Comparison of ENCODE assay signal across 23 cellular contexts in the genomic region with DNA sequence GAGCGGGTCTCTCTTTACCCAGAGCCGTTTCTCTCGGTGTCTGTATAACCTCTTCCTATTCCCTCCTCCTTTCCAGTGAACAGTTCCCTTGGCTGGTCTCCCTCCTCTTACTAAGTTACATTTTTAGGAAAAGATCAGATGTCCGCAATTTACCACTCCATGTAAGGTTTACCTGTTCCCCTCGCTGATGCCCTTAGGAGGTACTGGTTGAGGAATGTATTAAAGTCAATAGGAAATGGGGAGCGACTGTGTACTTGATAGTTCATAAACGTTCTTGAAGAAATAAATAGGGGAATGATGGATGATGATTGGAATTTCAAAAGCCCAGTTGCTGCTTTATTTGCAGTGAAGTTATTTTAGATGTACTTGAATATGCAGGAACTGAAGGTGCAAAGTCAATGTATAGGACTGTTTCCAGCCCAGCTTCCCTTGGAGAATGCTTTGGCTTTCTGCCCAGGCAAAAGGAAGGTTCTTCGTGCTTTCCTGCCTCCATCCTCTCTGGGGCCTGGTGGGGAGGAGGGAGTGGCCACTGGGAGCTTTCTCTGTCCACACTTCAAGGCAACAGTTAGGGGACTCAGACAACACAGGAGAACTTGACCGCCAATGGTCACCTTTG. TPM values are rescaled to one million over a fixed set of nuclear protein-coding genes. Genes with fewer than 3 reads are reported as not detected.
DNase-seq lines count a peak whose midpoint lies in the region; ATAC-seq and TF ChIP-seq lines count a peak whose summit lies in the region.
"Had no signal": no experiment of that assay in that cellular context is flagged by ENCODE, and none has a peak within 500 bp of the region (broad histone marks: within the 10 kb centered on the region; RNA-seq: fewer than 3 reads in every experiment).

No MANE protein-coding gene starts in this region.

- intact Hi-C loops in left ventricle myocardium superior (cut with micrococcal nuclease), result no loop called here

- no peak for TF ChIP-seq RAD21 in Ishikawa (IDR thresholded peaks at IDR 0.05; ENCODE audit: low read depth)

- no peak for TF ChIP-seq EP300 in Ishikawa (IDR thresholded peaks at IDR 0.05; ENCODE audit: borderline replicate concordance)

- DNase-seq in NCI-H69 (lab: John Stamatoyannopoulos, UW) (peak; percentile 43), left ventricle myocardium superior (no peak), pulmonary artery endothelial cell (ENCODE audit: low read depth, low spot score) (peak; percentile 54), superior temporal gyrus (ENCODE audit: extremely low spot score) (no peak), hepatic stellate cell (ENCODE audit: low spot score) (no peak), NCI-H2081 treated with DMSO at 0.1 percent for 48 hours (lab: John Stamatoyannopoulos, UW) (no peak), NOMO-1 treated with dmso at 0.1 percent for 144 hours (lab: John Stamatoyannopoulos, UW; ENCODE audit: unreplicated experiment) (no peak)
- DNase-seq: activated CD4-positive, alpha-beta T cell treated with anti-CD3 and anti-CD28 coated beads for 4 hours; activated CD8-positive, alpha-beta memory T cell treated with anti-CD3 and anti-CD28 coated beads for 24 hours; activated gamma-delta T cell treated with Interleukin-2 at 50 U/mL for 16 hours; activated T-cell treated with anti-CD3 and anti-CD28 coated beads, Interleukin-2, amount 50 U/mL, for 24 hours; cerebellar nuclear complex; head of caudate nucleus; NCI-H1105 treated with DMSO at 0.1 percent for 48 hours; NCI-H2029; NCI-H82; OCI-M1; pancreas; stimulated activated naive B cell treated with anti-CD40 and anti-IgM and Interleukin-4, amounts not matched to agents 10 μg/mL and 1 μg/mL and 100 μg/mL, for 72 hours; testis had no signal

- peak; percentile 58 for ATAC-seq in left ventricle myocardium superior
- ATAC-seq: pancreas; sciatic nerve; stimulated activated naive B cell treated with anti-CD40 and anti-IgM and Interleukin-4, amounts not matched to agents 10 μg/mL and 1 μg/mL and 100 μg/mL, for 72 hours had no signal

TF ChIP-seq in Ishikawa, 13 proteins besides CTCF, POLR2A, EP300 and RAD21:
- TF ChIP-seq NFIC (IDR thresholded peaks at IDR 0.05), result peak; percentile 37
- no peak for TF ChIP-seq FOXM1 (IDR thresholded peaks at IDR 0.05; ENCODE audit: borderline replicate concordance, low read depth)

RNA-seq across cellular contexts. Expression of gene ADGRF5, which starts 19.9 kb away (rescaled TPM):
- total RNA-seq in left ventricle myocardium superior (45.9 TPM), pulmonary artery endothelial cell (2.0 and 20.1 TPM in 2 replicates)
- total RNA-seq: T-helper 2 cell treated with Interferon-gamma antibody and Interleukin-4, amounts not matched to agents 100 ng/mL and 5 ng/mL, for 36 hours had no signal

Comparison
In these comparisons a context has a peak if more than half of its experiments do, and no peak if none do; other contexts are left out.
1. DNase-seq: peak in NCI-H69 (single experiment) and pulmonary artery endothelial cell (single experiment); none in left ventricle myocardium superior (single experiment), superior temporal gyrus (single experiment), hepatic stellate cell (single experiment), NCI-H2081 treated with DMSO at 0.1 percent for 48 hours (single experiment) and NOMO-1 treated with dmso at 0.1 percent for 144 hours (single experiment).